In the genomic region with DNA sequence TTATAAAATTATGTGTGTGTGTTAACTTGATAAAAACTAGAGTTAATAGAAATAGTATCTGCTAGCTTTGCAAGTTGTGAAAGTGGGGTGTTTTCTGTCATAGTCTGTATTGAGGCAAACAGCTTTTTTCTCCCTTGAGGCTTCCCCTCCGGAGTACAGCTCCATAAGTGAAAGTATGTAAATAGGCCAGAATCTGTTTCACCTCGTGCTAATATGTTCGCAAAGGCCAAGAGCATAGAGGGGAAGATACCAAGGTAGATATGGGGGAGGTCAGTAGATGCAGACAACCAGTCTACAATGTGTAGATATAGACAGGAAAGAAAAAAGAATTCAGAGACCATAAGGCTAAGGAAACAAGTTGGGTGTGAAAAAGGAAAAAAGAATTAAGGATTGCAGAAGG, we compare ENCODE assay signal across 10 cellular contexts.
A peak's percentile ranks its signal among the peaks of the same experiment; 100 is the strongest.
DNase-seq lines count a peak whose midpoint lies in the region; ATAC-seq and TF ChIP-seq lines count a peak whose summit lies in the region.
"Had no signal": no experiment of that assay in that cellular context is flagged by ENCODE, and none has a peak within 500 bp of the region (broad histone marks: within the 10 kb centered on the region; RNA-seq: fewer than 3 reads in every experiment).

No MANE protein-coding gene starts in this region.

- CTCF ChIA-PET in HEK293T (lab: Yijun Ruan, JAX): interaction anchor here (0.6 kb wide), 1 partner anchor 72 kb away, joined by 3 read pairs; no protein-coding TSS in a partner anchor

- no peaks in the 10 kb centered on the region for H3K9me3 Mint-ChIP-seq in immature natural killer cell
- H3K9me3 Mint-ChIP-seq: endodermal cell had no signal

- DNase-seq in immature natural killer cell (no peak), HEK293T (ENCODE audit: extremely low spot score) (no peak), HPDE6-E6E7 (ENCODE audit: extremely low spot score) (no peak), Right ventricle myocardium inferior (ENCODE audit: missing footprints) (no peak)
- DNase-seq in stimulated activated CD4-positive, alpha-beta T cell treated with anti-CD3 and anti-CD28 coated beads, Interleukin-1b, Interleukin-23, amount 100 ng/mL, for 48 hours: no peak
- DNase-seq: amygdala, endodermal cell had no signal

- peaks cover 19 to 34% (median 26%) of the 10 kb centered on the region in 3 donors for H3K36me3 Mint-ChIP-seq in immature natural killer cell

- POLR2A ChIA-PET in HEK293T (lab: Yijun Ruan, JAX): no interaction called here

- peak overlapping the region; percentile 38 to 77 (median 69) for H3K27ac Mint-ChIP-seq in immature natural killer cell
- H3K27ac Mint-ChIP-seq: endodermal cell had no signal

- H3K4me3 Mint-ChIP-seq in immature natural killer cell: peak overlapping the region in 1 of 5 donors; percentile 22
- H3K4me3 Mint-ChIP-seq: endodermal cell had no signal

- ATAC-seq in GM18861 (IDR thresholded peaks at IDR 0.05; ENCODE audit: unreplicated experiment): peak; percentile 73
- peak; percentile 81 for ATAC-seq in GM21526 (IDR thresholded peaks at IDR 0.05; ENCODE audit: low FRiP score, unreplicated experiment)
- ATAC-seq in HG03135 (IDR thresholded peaks at IDR 0.05; ENCODE audit: unreplicated experiment): peak; percentile 74
- ATAC-seq in Right ventricle myocardium inferior: no peak

- H3K4me1 Mint-ChIP-seq in immature natural killer cell: peaks cover 26 to 50% of the 10 kb centered on the region in 2 donors
- H3K4me1 Mint-ChIP-seq: endodermal cell had no signal

- intact Hi-C loops in Right ventricle myocardium inferior (cut with DNase I): loop anchor here (5.0 kb wide), 1 partner anchor 228 kb away; a partner anchor contains a TSS

- H3K27me3 Mint-ChIP-seq in immature natural killer cell (ENCODE audit: low read depth in 3 of 3): peaks cover 0 to 5% (median 0%) of the 10 kb centered on the region in 3 donors

TF ChIP-seq in HEK293T, 16 proteins besides CTCF, POLR2A, EP300 and RAD21:
- TF ChIP-seq FOXK2 (IDR thresholded peaks at IDR 0.05) (no peak), ZNF384 (IDR thresholded peaks at IDR 0.05) (no peak), HDGF (IDR thresholded peaks at IDR 0.05; ENCODE audit: borderline replicate concordance) (no peak)
